8 cellular contexts compared by ENCODE assay signal in the genomic region with DNA sequence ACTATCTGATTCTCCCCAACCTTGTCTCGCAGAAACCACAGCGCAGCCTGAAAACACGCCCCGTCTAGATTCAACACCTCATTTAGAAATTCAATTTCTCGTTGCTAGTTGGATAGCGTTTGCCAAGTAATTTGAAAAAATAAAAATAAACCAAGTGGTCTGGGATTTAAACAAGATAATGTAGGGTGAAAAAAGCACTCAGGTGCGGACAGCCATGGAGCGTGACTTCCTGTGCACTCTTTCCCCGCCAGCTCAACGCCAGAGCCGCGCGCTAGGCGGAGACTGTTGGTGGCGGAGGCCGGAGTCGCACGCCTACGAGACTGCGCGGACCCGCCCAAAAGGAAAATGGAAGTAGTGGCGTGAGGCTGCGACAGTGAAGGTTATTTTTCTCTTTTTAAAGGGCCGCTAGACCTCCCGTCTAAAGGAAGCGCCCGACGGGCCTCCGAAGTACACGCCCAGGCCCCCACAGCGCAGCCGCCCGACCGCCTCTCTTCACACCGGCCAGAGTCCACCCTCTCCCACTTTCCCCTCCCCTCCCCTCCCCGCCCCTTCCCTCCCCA. TPM values are rescaled to one million over a fixed set of nuclear protein-coding genes. Genes with fewer than 3 reads are reported as not detected.
DNase-seq lines count a peak whose midpoint lies in the region; ATAC-seq and TF ChIP-seq lines count a peak whose summit lies in the region.

No MANE protein-coding gene starts in this region.

- H3K4me3 ChIP-seq in WERI-Rb-1 (ENCODE audit: low read depth, low read length) (peak overlapping the region; percentile 83), choroid plexus epithelial cell (ENCODE audit: low read depth, low read length) (peak overlapping the region; percentile 99), lower lobe of right lung (peak overlapping the region; percentile 82)

- peaks cover 42% of the 10 kb centered on the region for H3K4me1 ChIP-seq in lower lobe of right lung

- ATAC-seq in GM18519 (IDR thresholded peaks at IDR 0.05; ENCODE audit: low FRiP score, unreplicated experiment) (peak; percentile 64), HG02852 (IDR thresholded peaks at IDR 0.05; ENCODE audit: unreplicated experiment) (peak; percentile 74), lower lobe of right lung (peak; percentile 90)
- peak; percentile 78 for ATAC-seq in stimulated activated naive CD8-positive, alpha-beta T cell treated with anti-CD3 and anti-CD28 coated beads, Interleukin-15, Interleukin-2, amounts not matched to agents 100 U/mL and 50 U/mL, for 24 hours

- peak overlapping the region; percentile 99 for H3K27ac ChIP-seq in WERI-Rb-1
- peak overlapping the region; percentile 97 for H3K27ac ChIP-seq in lower lobe of right lung

- DNase-seq in NCI-H1930 (lab: John Stamatoyannopoulos, UW) (peak; percentile 86 to 89), WERI-Rb-1 (no peak), choroid plexus epithelial cell (ENCODE audit: low read depth) (no peak), lower lobe of right lung (no peak), 8988T (no peak)
- DNase-seq in stimulated activated naive CD8-positive, alpha-beta T cell treated with anti-CD3 and anti-CD28 coated beads, Interleukin-15, Interleukin-2, amounts not matched to agents 100 U/mL and 50 U/mL, for 24 hours: no peak

- H3K27me3 ChIP-seq in WERI-Rb-1 (ENCODE audit: insufficient read depth, low read depth, severe bottlenecking) (no peaks in the 10 kb centered on the region), lower lobe of right lung (ENCODE audit: low read depth) (no peaks in the 10 kb centered on the region)

- H3K9me3 ChIP-seq in WERI-Rb-1 (ENCODE audit: severe bottlenecking) (no peaks in the 10 kb centered on the region), lower lobe of right lung (no peaks in the 10 kb centered on the region)

- intact Hi-C loops in lower lobe of right lung (cut with DNase I): no loop called here

- TF ChIP-seq CTCF in WERI-Rb-1 (IDR thresholded peaks at IDR 0.05; ENCODE audit: low read depth, low read length) (peak; percentile 31; the same call in 1 of the 2 replicates), choroid plexus epithelial cell (conservative IDR thresholded peaks at IDR 0.05; ENCODE audit: low read depth, low read length) (peak; percentile 41), lower lobe of right lung (IDR thresholded peaks at IDR 0.05) (peak; percentile 44)

- H3K36me3 ChIP-seq in WERI-Rb-1 (peaks cover 33% of the 10 kb centered on the region), lower lobe of right lung (no peaks in the 10 kb centered on the region)

RNA-seq across cellular contexts. Expression of gene CCNT2, which starts 0.6 kb away (rescaled TPM):
- total RNA-seq in lower lobe of right lung: 44.0 TPM

Comparison
In these comparisons a context has a peak if more than half of its experiments do, and no peak if none do; other contexts are left out.
1. DNase-seq: peak in NCI-H1930 (2 of 2); none in WERI-Rb-1 (single experiment), choroid plexus epithelial cell (single experiment), lower lobe of right lung (single experiment), stimulated activated naive CD8-positive, alpha-beta T cell treated with anti-CD3 and anti-CD28 coated beads, Interleukin-15, Interleukin-2, amounts not matched to agents 100 U/mL and 50 U/mL, for 24 hours (single experiment) and 8988T (single experiment).
2. Peak in every context shown above with its lines, with median percentiles within 50 percentile points of each other: ATAC-seq, H3K4me3 ChIP-seq and CTCF ChIP-seq.